11 cellular contexts compared by ENCODE assay signal in the genomic region with DNA sequence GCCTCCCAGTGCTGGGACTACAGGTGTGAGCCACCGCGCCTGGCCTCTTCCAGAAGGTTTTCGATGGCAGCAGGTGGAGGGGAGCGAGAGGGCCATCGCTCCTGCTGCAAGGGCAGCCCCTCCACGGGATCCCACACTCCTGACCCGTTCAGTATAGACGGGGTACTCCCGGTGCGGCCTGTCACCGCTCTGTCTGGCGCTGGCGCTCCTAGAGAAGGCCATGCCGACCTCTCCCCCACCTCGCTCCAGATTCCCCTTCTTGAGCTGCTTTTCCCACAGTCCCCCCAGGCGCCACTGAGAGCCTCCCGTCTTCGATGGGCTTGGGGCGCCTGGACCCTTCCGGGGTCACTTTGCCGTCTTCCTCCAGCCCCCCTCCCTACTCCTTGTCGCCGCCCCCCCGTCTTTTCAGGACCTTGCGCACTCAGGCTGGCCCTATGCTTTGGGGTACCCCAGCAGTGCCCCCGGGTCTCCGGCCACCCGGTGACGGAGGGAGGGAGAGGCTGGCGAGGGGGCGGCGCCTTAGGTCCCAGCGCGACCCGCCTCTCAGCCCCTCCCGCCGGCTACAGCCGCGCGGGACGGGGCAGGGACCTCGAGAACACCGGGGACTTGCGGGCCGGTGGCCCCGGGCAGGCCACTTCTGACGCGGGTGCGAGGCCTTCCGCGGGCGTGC. TPM values are rescaled to one million over a fixed set of nuclear protein-coding genes. Genes with fewer than 3 reads are reported as not detected.
DNase-seq lines count a peak whose midpoint lies in the region; ATAC-seq and TF ChIP-seq lines count a peak whose summit lies in the region.
"Had no signal": no experiment of that assay in that cellular context is flagged by ENCODE, and none has a peak within 500 bp of the region (broad histone marks: within the 10 kb centered on the region; RNA-seq: fewer than 3 reads in every experiment).

No MANE protein-coding gene starts in this region.

- no peaks in the 10 kb centered on the region for H3K27me3 ChIP-seq in body of pancreas
- peaks cover 37% of the 10 kb centered on the region; the same call in 1 of the 2 replicates for H3K27me3 ChIP-seq in iPS-20b (ENCODE audit: insufficient read depth, low read length)

- CTCF ChIA-PET in GM10248 (lab: Yijun Ruan, JAX): interaction anchor here (0.7 kb wide), 1 partner anchor 14 kb away, joined by 3 read pairs; no protein-coding TSS in a partner anchor

- H3K4me3 ChIP-seq in body of pancreas: peak overlapping the region in 1 of 2 donors; percentile 17
- peak overlapping the region; percentile 56 for H3K4me3 ChIP-seq in iPS-20b (ENCODE audit: low read length)
- peak overlapping the region; percentile 41 for H3K4me3 ChIP-seq in skeletal muscle cell (ENCODE audit: low read depth, low read length)

- DNase-seq in GM10248 (ENCODE audit: extremely low spot score) (peak; percentile 44), body of pancreas (peak in 3 of 4 donors; percentile 21 to 51 (median 39)), skeletal muscle cell (ENCODE audit: low read depth) (no peak), MV-4-11 (lab: John Stamatoyannopoulos, UW) (no peak), NK-92 (lab: John Stamatoyannopoulos, UW; ENCODE audit: unreplicated experiment) (no peak), iPS-NIHi11 (ENCODE audit: low spot score) (no peak)
- DNase-seq: DND-41; NCI-H2081; stimulated activated naive B cell treated with anti-CD40 and anti-IgM and Interleukin-4, amounts not matched to agents 10 μg/mL and 1 μg/mL and 100 μg/mL, for 72 hours had no signal

- H3K4me1 ChIP-seq in body of pancreas: peaks cover 34% of the 10 kb centered on the region
- H3K4me1 ChIP-seq in iPS-20b (ENCODE audit: insufficient read depth, low read length): peaks cover 17% of the 10 kb centered on the region

- no peak overlapping the region; the same call in 1 of the 2 replicates for H3K9ac ChIP-seq in iPS-20b (ENCODE audit: low read depth, low read length)

- ATAC-seq in body of pancreas (no peak), HG03097 (IDR thresholded peaks at IDR 0.05; ENCODE audit: low FRiP score, unreplicated experiment) (no peak)
- ATAC-seq: stimulated activated naive B cell treated with anti-CD40 and anti-IgM and Interleukin-4, amounts not matched to agents 10 μg/mL and 1 μg/mL and 100 μg/mL, for 72 hours had no signal

- peak in 1 of 3 donors; percentile 12 for TF ChIP-seq POLR2A in body of pancreas (IDR thresholded peaks at IDR 0.05)

- no peak for TF ChIP-seq CTCF in GM10248 (IDR thresholded peaks at IDR 0.05; ENCODE audit: control extremely low read depth, extremely low read depth, low read depth, missing control alignments)
- no peak for TF ChIP-seq CTCF in body of pancreas (IDR thresholded peaks at IDR 0.05)

- H3K36me3 ChIP-seq in body of pancreas (replicated peaks in 1 of 2; ENCODE audit: insufficient read depth in 1 of 2, low read depth in 2 of 2) (no peaks in the 10 kb centered on the region), iPS-20b (ENCODE audit: insufficient read depth, low read depth, low read length) (peaks cover 14% of the 10 kb centered on the region; the same call in 1 of the 2 replicates)

- WGBS in body of pancreas, 2 donors: 36 to 61% methylated on average over 13 to 45 of the region's 52 CpGs

- H3K9me3 ChIP-seq in body of pancreas: no peaks in the 10 kb centered on the region
- H3K9me3 ChIP-seq in iPS-20b (ENCODE audit: insufficient read depth, low read depth, low read length): no peaks in the 10 kb centered on the region

- H3K27ac ChIP-seq in body of pancreas (peak overlapping the region in 3 of 4 donors; percentile 57 to 100 (median 97)), iPS-20b (ENCODE audit: low read length) (no peak overlapping the region)

- POLR2A ChIA-PET in GM10248 (lab: Yijun Ruan, JAX): no interaction called here

- intact Hi-C loops in body of pancreas (cut with DNase I): no loop called here

RNA-seq across cellular contexts. Expression of a gene that starts 4.2 kb away (rescaled TPM):
- 100 to 1,000 TPM; 249 to 606 TPM for total RNA-seq in body of pancreas

RNA-seq across cellular contexts. Expression of a gene that starts 9.9 kb away (rescaled TPM):
- total RNA-seq in body of pancreas: 10 to 100 TPM; 89.0 to 90.0 TPM

RNA-seq across cellular contexts. Expression of a gene that starts 22.8 kb away (rescaled TPM):
- 10 to 100 TPM; 10.6 to 16.2 TPM for total RNA-seq in body of pancreas

RNA-seq across cellular contexts. Expression of a gene that starts 42.1 kb away (rescaled TPM):
- 10 to 100 TPM; 23.4 to 34.8 TPM for total RNA-seq in body of pancreas

Comparison
In these comparisons a context has a peak if more than half of its experiments do, and no peak if none do; other contexts are left out.
1. DNase-seq: peak in GM10248 (single experiment) and body of pancreas (3 of 4); none in skeletal muscle cell (single experiment), MV-4-11 (single experiment), NK-92 (single experiment) and iPS-NIHi11 (single experiment).